ENCODE assay signal across 15 cellular contexts in the genomic region with DNA sequence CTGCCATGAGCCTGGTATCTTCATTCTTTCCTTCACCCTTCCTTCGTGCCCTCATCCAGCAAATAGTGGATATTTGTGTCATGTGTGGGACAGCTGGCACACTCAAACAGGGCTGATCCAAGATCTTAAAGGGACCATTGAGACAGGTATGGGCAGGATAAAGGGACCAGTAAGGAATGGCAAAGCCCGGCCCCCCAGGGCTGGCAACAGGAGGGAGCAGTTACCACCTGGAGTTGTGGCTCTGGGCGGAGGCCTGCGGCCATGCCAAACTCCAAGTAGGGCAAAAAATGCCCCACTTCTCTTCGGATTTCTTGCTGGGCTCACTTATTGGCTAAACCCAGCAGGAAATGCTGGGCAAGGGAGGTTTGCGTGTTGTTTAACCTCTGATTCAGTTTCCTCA. TPM values are rescaled to one million over a fixed set of nuclear protein-coding genes. Genes with fewer than 3 reads are reported as not detected.
DNase-seq lines count a peak whose midpoint lies in the region; ATAC-seq and TF ChIP-seq lines count a peak whose summit lies in the region.
"Had no signal": no experiment of that assay in that cellular context is flagged by ENCODE, and none has a peak within 500 bp of the region (broad histone marks: within the 10 kb centered on the region; RNA-seq: fewer than 3 reads in every experiment).

No MANE protein-coding gene starts in this region.

- peaks cover 40% of the 10 kb centered on the region for H3K4me1 Mint-ChIP-seq in activated naive CD8-positive, alpha-beta T cell (ENCODE audit: low read depth)
- peaks cover 32% of the 10 kb centered on the region for H3K4me1 Mint-ChIP-seq in activated naive CD8-positive, alpha-beta T cell treated with anti-CD3 and anti-CD28 coated beads for 36 hours
- H3K4me1 Mint-ChIP-seq in chondrocyte (ENCODE audit: low read depth): peaks cover 47% of the 10 kb centered on the region

- peaks cover 6% of the 10 kb centered on the region; the same call in 1 of the 2 replicates for H4K20me1 ChIP-seq in Karpas-422 (ENCODE audit: insufficient read depth, low read depth, low read length)

- H3K27ac ChIP-seq in Karpas-422 (ENCODE audit: low read length): no peak overlapping the region
- H3K27ac ChIP-seq in spleen: no peak overlapping the region
- H3K27ac ChIP-seq: left lung, PC-9 had no signal

- H3K27me3 ChIP-seq in Karpas-422 (ENCODE audit: low read length) (no peaks in the 10 kb centered on the region), spleen (replicated peaks in 1 of 7) (no peaks in the 10 kb centered on the region)
- H3K27me3 ChIP-seq: left lung had no signal

- TF ChIP-seq POLR2A in spleen (IDR thresholded peaks at IDR 0.05): no peak

- no peaks in the 10 kb centered on the region for H3K36me3 Mint-ChIP-seq in activated naive CD8-positive, alpha-beta T cell
- peaks cover 11% of the 10 kb centered on the region for H3K36me3 Mint-ChIP-seq in activated naive CD8-positive, alpha-beta T cell treated with anti-CD3 and anti-CD28 coated beads for 36 hours
- no peaks in the 10 kb centered on the region for H3K36me3 Mint-ChIP-seq in chondrocyte (ENCODE audit: low read depth)

- H3K4me1 ChIP-seq in Karpas-422 (ENCODE audit: low read length): peaks cover 43% of the 10 kb centered on the region
- H3K4me1 ChIP-seq in spleen: peaks cover 37 to 73% (median 65%) of the 10 kb centered on the region in 6 donors

- 89 to 96% (median 92%) methylated on average over 5 to 6 of the region's 6 CpGs for WGBS in spleen, 5 donors

- H3K27me3 Mint-ChIP-seq in activated naive CD8-positive, alpha-beta T cell: no peaks in the 10 kb centered on the region
- no peaks in the 10 kb centered on the region for H3K27me3 Mint-ChIP-seq in activated naive CD8-positive, alpha-beta T cell treated with anti-CD3 and anti-CD28 coated beads for 36 hours
- no peaks in the 10 kb centered on the region for H3K27me3 Mint-ChIP-seq in chondrocyte (ENCODE audit: low read depth)

- peak overlapping the region; percentile 59 for H3K4me3 Mint-ChIP-seq in activated naive CD8-positive, alpha-beta T cell
- H3K4me3 Mint-ChIP-seq in activated naive CD8-positive, alpha-beta T cell treated with anti-CD3 and anti-CD28 coated beads for 36 hours: no peak overlapping the region
- no peak overlapping the region for H3K4me3 Mint-ChIP-seq in chondrocyte (ENCODE audit: unreplicated experiment)

- H3K36me3 ChIP-seq in Karpas-422 (ENCODE audit: insufficient read depth, low read length) (0 out of 2 replicates have a peak, but pooled peaks cover 5% of the 10 kb centered on the region), spleen (peaks cover 0 to 35% (median 6%) of the 10 kb centered on the region in 6 donors)

- peak overlapping the region; percentile 100 for H3K9ac ChIP-seq in Karpas-422 (ENCODE audit: low read length)

- intact Hi-C loops in spleen (cut with DNase I; ENCODE audit: low total_unique reads): no loop called here

- no peak overlapping the region for H2AFZ ChIP-seq in Karpas-422 (ENCODE audit: low read length)
- H2AFZ ChIP-seq: PC-9 had no signal

- DNase-seq in activated naive CD8-positive, alpha-beta T cell treated with anti-CD3 and anti-CD28 coated beads for 36 hours: no peak
- DNase-seq in Karpas-422 (no peak), chondrocyte (ENCODE audit: low spot score) (no peak), spleen (peak; percentile 74), NCI-H128 (lab: John Stamatoyannopoulos, UW; ENCODE audit: unreplicated experiment) (no peak), NCI-H345 treated with DMSO at 0.1 percent for 48 hours (lab: John Stamatoyannopoulos, UW; ENCODE audit: unreplicated experiment) (no peak)
- DNase-seq: DMS153, NCI-H187, NCI-H510A treated with DMSO at 0.1 percent for 48 hours, PC-9, retina, substantia nigra had no signal

- H3K79me2 ChIP-seq in Karpas-422 (ENCODE audit: low read length): peaks cover 39% of the 10 kb centered on the region

- H3K27ac Mint-ChIP-seq in activated naive CD8-positive, alpha-beta T cell: peak overlapping the region; percentile 38
- H3K27ac Mint-ChIP-seq in activated naive CD8-positive, alpha-beta T cell treated with anti-CD3 and anti-CD28 coated beads for 36 hours: no peak overlapping the region
- peak overlapping the region; percentile 36 for H3K27ac Mint-ChIP-seq in chondrocyte (ENCODE audit: unreplicated experiment)

- TF ChIP-seq CTCF in chondrocyte (IDR thresholded peaks at IDR 0.05) (no peak), spleen (IDR thresholded peaks at IDR 0.05 in 8 of 11, conservative IDR thresholded peaks at IDR 0.05 in 3 of 11) (no peak)

- H3K4me2 ChIP-seq in Karpas-422 (ENCODE audit: low read depth, low read length, poor library complexity, severe bottlenecking): peak overlapping the region; percentile 100

- ATAC-seq in GM18517 (IDR thresholded peaks at IDR 0.05; ENCODE audit: unreplicated experiment): no peak
- ATAC-seq: left lung had no signal

- H3K9me2 ChIP-seq in Karpas-422 (replicated peaks; ENCODE audit: insufficient read depth, low read length): no peaks in the 10 kb centered on the region

- H3K9me3 ChIP-seq in Karpas-422 (ENCODE audit: low read length) (no peaks in the 10 kb centered on the region), spleen (no peaks in the 10 kb centered on the region)
- H3K9me3 ChIP-seq: left lung had no signal

- no peaks in the 10 kb centered on the region for H3K9me3 Mint-ChIP-seq in activated naive CD8-positive, alpha-beta T cell (ENCODE audit: low read depth)
- H3K9me3 Mint-ChIP-seq in activated naive CD8-positive, alpha-beta T cell treated with anti-CD3 and anti-CD28 coated beads for 36 hours: no peaks in the 10 kb centered on the region
- H3K9me3 Mint-ChIP-seq in chondrocyte (ENCODE audit: low read depth): no peaks in the 10 kb centered on the region

- peak overlapping the region; percentile 100; the same call in 1 of the 2 replicates for H3K4me3 ChIP-seq in Karpas-422 (ENCODE audit: low read length)
- no peak overlapping the region for H3K4me3 ChIP-seq in spleen

RNA-seq across cellular contexts. Expression of a gene that starts 2.1 kb away (rescaled TPM):
- total RNA-seq in activated naive CD8-positive, alpha-beta T cell treated with anti-CD3 and anti-CD28 coated beads for 36 hours: 10 to 100 TPM; 26.8 to 31.8 TPM
- total RNA-seq in Karpas-422 (2014; rRNA removed; shearing (Covaris generic); ENCODE audit: low replicate concordance): 8.5 and 28.8 TPM in 2 replicates
- total RNA-seq in chondrocyte (12.0 to 13.7 TPM (median 13.5 TPM) in 3 replicates), spleen (10 to 100 TPM in 6 of 7 donors, 1 to 10 TPM in 1; 9.5 to 24.7 (median 20.4) TPM)
- polyA plus RNA-seq in spleen: 10 to 100 TPM; 18.5 to 32.3 (median 28.1) TPM

RNA-seq across cellular contexts. Expression of a gene that starts 3.3 kb away (rescaled TPM):
- total RNA-seq in activated naive CD8-positive, alpha-beta T cell treated with anti-CD3 and anti-CD28 coated beads for 36 hours: 100 to 1,000 TPM; 165 to 168 TPM
- total RNA-seq in Karpas-422 (2014; rRNA removed; shearing (Covaris generic); ENCODE audit: low replicate concordance): 85.1 and 210 TPM in 2 replicates
- 145 to 165 TPM (median 146 TPM) in 3 replicates for total RNA-seq in chondrocyte
- 100 to 1,000 TPM; 150 to 202 (median 181) TPM for total RNA-seq in spleen
- 100 to 1,000 TPM; 308 to 419 (median 377) TPM for polyA plus RNA-seq in spleen

RNA-seq across cellular contexts. Expression of a gene that starts 10.9 kb away (rescaled TPM):
- 1 to 10 TPM; 3.6 TPM for total RNA-seq in activated naive CD8-positive, alpha-beta T cell treated with anti-CD3 and anti-CD28 coated beads for 36 hours
- total RNA-seq in Karpas-422 (2014; rRNA removed; shearing (Covaris generic); ENCODE audit: low replicate concordance): 1.5 and 3.7 TPM in 2 replicates
- 12.9 to 21.6 TPM (median 14.2 TPM) in 3 replicates for total RNA-seq in chondrocyte
- total RNA-seq in spleen: 1 to 10 TPM; 4.1 to 6.2 (median 5.5) TPM
- polyA plus RNA-seq in spleen: 1 to 10 TPM; 1.5 to 2.8 (median 1.7) TPM
